ENCODE assay signal across 1 cellular context in genomic region chr1:31625180-31625514, GRCh38.
TF ChIP-seq lines count a peak whose summit lies in the region.

No MANE protein-coding gene starts in this region.

TF ChIP-seq in K562, 482 proteins besides CTCF, POLR2A, EP300 and RAD21:
- TF ChIP-seq POLR2G (IDR thresholded peaks at IDR 0.05; ENCODE audit: low read depth, low read length) (0 out of 2 replicates have a peak, but pooled peaks have one; percentile 27), ZZZ3 (IDR thresholded peaks at IDR 0.05) (no peak)
